In genomic region chr1:214568328-214568727, GRCh38 we compare ENCODE assay signal across 19 cellular contexts. TPM values are rescaled to one million over a fixed set of nuclear protein-coding genes. Genes with fewer than 3 reads are reported as not detected.
DNase-seq lines count a peak whose midpoint lies in the region; ATAC-seq, FAIRE-seq and TF ChIP-seq lines count a peak whose summit lies in the region.
"Had no signal": no experiment of that assay in that cellular context is flagged by ENCODE, and none has a peak within 500 bp of the region (broad histone marks: within the 10 kb centered on the region; RNA-seq: fewer than 3 reads in every experiment).

No MANE protein-coding gene starts in this region.

- H4K20me1 ChIP-seq in IMR-90 (ENCODE audit: insufficient read depth, low read length) (no peaks in the 10 kb centered on the region), keratinocyte (ENCODE audit: control insufficient read depth, extremely low read depth, insufficient read depth, low read length) (no peaks in the 10 kb centered on the region)

- H2AK9ac ChIP-seq in IMR-90 (replicated peaks; ENCODE audit: low read depth, low read length, poor library complexity): peak overlapping the region; percentile 8

- H4K8ac ChIP-seq in IMR-90 (ENCODE audit: low read depth in 2 of 2, low read length in 2 of 2): peak overlapping the region in 1 of 2 experiments; percentile 6; a peak in 2 of 4 replicates
- H4K8ac ChIP-seq in mesendoderm (ENCODE audit: low read depth, low read length): no peak overlapping the region

- H3K27ac ChIP-seq in IMR-90 (ENCODE audit: insufficient read depth, low read length) (no peak overlapping the region), keratinocyte (ENCODE audit: control insufficient read depth, insufficient read depth, low read length) (peak overlapping the region; percentile 15), mesendoderm (ENCODE audit: low read depth, low read length) (no peak overlapping the region)
- H3K27ac ChIP-seq: coronary artery, esophagus muscularis mucosa, neutrophil had no signal

- H3K23ac ChIP-seq in IMR-90 (ENCODE audit: low read depth, low read length): 0 out of 2 replicates have a peak overlapping the region, but pooled peaks have one; percentile 0
- H3K23ac ChIP-seq in mesendoderm (ENCODE audit: low read length): no peak overlapping the region

- H4K91ac ChIP-seq in IMR-90 (ENCODE audit: insufficient read depth, low read depth, low read length): peak overlapping the region; percentile 58; the same call in 1 of the 2 replicates

- in situ Hi-C loops in IMR-90 (cut with MboI; ENCODE audit: low sequenced_read_pairs): no loop called here

- H2BK5ac ChIP-seq in IMR-90 (ENCODE audit: low read depth, low read length, poor library complexity, severe bottlenecking) (peak overlapping the region; percentile 56), mesendoderm (ENCODE audit: low read length) (no peak overlapping the region)

- POLR2A ChIA-PET in IMR-90 (lab: Charles Lee; ENCODE audit: unreplicated experiment): no interaction called here

- DNase-seq in AG20443 (ENCODE audit: low spot score): peak; percentile 17
- DNase-seq in IMR-90: peak; percentile 49
- peak; percentile 61 to 86 for DNase-seq in cardiac fibroblast (ENCODE audit: low read depth in 2 of 2)
- no peak for DNase-seq in keratinocyte (ENCODE audit: low read depth, low spot score)
- DNase-seq in mesendoderm: no peak
- no peak for DNase-seq in lower leg skin (ENCODE audit: low spot score in 2 of 2)
- DNase-seq: activated CD4-positive, alpha-beta memory T cell treated with anti-CD3 and anti-CD28 coated beads, Interleukin-2, amount 10 ng/mL, durations not matched to agents 7 days and 5 days; AML-193; amniotic stem cell; DMS79; GOT3 had no signal

- TF ChIP-seq POLR2A in IMR-90 (IDR thresholded peaks at IDR 0.05; ENCODE audit: low read depth, low read length): no peak
- TF ChIP-seq POLR2A in lower leg skin (IDR thresholded peaks at IDR 0.05): no peak

- H3K56ac ChIP-seq in IMR-90 (ENCODE audit: extremely low read depth, insufficient read depth, low read length): no peak overlapping the region
- H3K56ac ChIP-seq in mesendoderm (ENCODE audit: low read length): no peak overlapping the region

- H3K4me2 ChIP-seq in IMR-90 (ENCODE audit: low read depth, low read length) (peak overlapping the region; percentile 9; the same call in 1 of the 2 replicates), keratinocyte (ENCODE audit: control insufficient read depth, extremely low read depth, insufficient read depth, low read depth, low read length) (no peak overlapping the region), mesendoderm (ENCODE audit: low read length) (no peak overlapping the region)

- H3K79me1 ChIP-seq in IMR-90 (ENCODE audit: low read depth in 1 of 2, low read length in 2 of 2): peaks cover 0 to 7% of the 10 kb centered on the region in 2 experiments; a peak in 2 of 4 replicates
- no peaks in the 10 kb centered on the region for H3K79me1 ChIP-seq in mesendoderm (ENCODE audit: low read length)

- peak overlapping the region; percentile 79; the same call in 1 of the 3 replicates for H2BK15ac ChIP-seq in IMR-90 (ENCODE audit: low read depth, low read length)
- H2BK15ac ChIP-seq in mesendoderm (replicated peaks; ENCODE audit: low read depth): no peak overlapping the region

- TF ChIP-seq CTCF in IMR-90 (conservative IDR thresholded peaks at IDR 0.05; ENCODE audit: low read depth, low read length) (no peak), cardiac fibroblast (IDR thresholded peaks at IDR 0.05; ENCODE audit: low read depth, low read length) (no peak), keratinocyte (optimal IDR thresholded peaks at IDR 0.05 in 1 of 3, IDR thresholded peaks at IDR 0.05 in 1 of 3, conservative IDR thresholded peaks at IDR 0.05 in 1 of 3; ENCODE audit: extremely low read depth in 1 of 3, insufficient read depth in 2 of 3, low read length in 3 of 3) (no peak), lower leg skin (IDR thresholded peaks at IDR 0.05) (no peak)

- no peak for ATAC-seq in IMR-90 (ENCODE audit: low read depth)
- ATAC-seq in GM21447 (IDR thresholded peaks at IDR 0.05; ENCODE audit: unreplicated experiment): no peak
- ATAC-seq in GM21390 (IDR thresholded peaks at IDR 0.05; ENCODE audit: unreplicated experiment): no peak
- ATAC-seq: stimulated activated memory B cell treated with anti-CD40 and anti-IgM and Interleukin-4, amounts not matched to agents 10 μg/mL and 1 μg/mL and 100 μg/mL, for 72 hours had no signal

- H2BK20ac ChIP-seq in IMR-90 (ENCODE audit: low read depth, low read length): peak overlapping the region; percentile 50; the same call in 1 of the 2 replicates

- 63% methylated on average over 2 of the region's 4 CpGs; no CpG with 5 or more reads in 1 of the 2 experiments for WGBS in IMR-90 (ENCODE audit: extremely low coverage in 2 of 2, insufficient read length in 1 of 2), 2 experiments
- no CpG with 5 or more reads among the region's 4 CpGs for WGBS in mesendoderm (ENCODE audit: extremely low coverage, insufficient coverage, low lambda C conversion rate)
- 63 to 70% methylated on average over 4 of the region's 4 CpGs for WGBS in lower leg skin, 2 donors

- H3K9me3 ChIP-seq in IMR-90 (ENCODE audit: control insufficient read depth, insufficient read depth, low read length) (no peaks in the 10 kb centered on the region), keratinocyte (ENCODE audit: control insufficient read depth, low read depth, low read length) (no peaks in the 10 kb centered on the region)
- H3K9me3 ChIP-seq: esophagus muscularis mucosa, neutrophil had no signal

- no peak for FAIRE-seq in keratinocyte (lab: Jason Lieb, UNC)
- FAIRE-seq: TTC549, urothelium cell line had no signal

- H3K14ac ChIP-seq in IMR-90 (replicated peaks; ENCODE audit: low read depth, low read length): peak overlapping the region; percentile 69; the same call in 1 of the 2 replicates

- no peak for TF ChIP-seq RAD21 in IMR-90 (IDR thresholded peaks at IDR 0.05; ENCODE audit: low read length)

- BruUV-seq in IMR-90 (replicated peaks; lab: Mats Ljungman, UMichigan): no TSS peak

- no peak overlapping the region for H3K4me3 ChIP-seq in IMR-90 (ENCODE audit: insufficient read depth, low read depth, low read length)
- no peak overlapping the region for H3K4me3 ChIP-seq in cardiac fibroblast (replicated peaks in 1 of 2; ENCODE audit: low read depth in 2 of 2, low read length in 2 of 2)
- H3K4me3 ChIP-seq in keratinocyte (ENCODE audit: control insufficient read depth in 2 of 3, extremely low read depth in 1 of 3, insufficient read depth in 2 of 3, low read depth in 1 of 3, low read length in 3 of 3): no peak overlapping the region
- H3K4me3 ChIP-seq in mesendoderm (ENCODE audit: low read length): no peak overlapping the region
- H3K4me3 ChIP-seq in lower leg skin (ENCODE audit: low read depth, poor library complexity, severe bottlenecking): no peak overlapping the region
- H3K4me3 ChIP-seq: coronary artery, esophagus muscularis mucosa had no signal

- H2AK5ac ChIP-seq in IMR-90 (ENCODE audit: low read depth, low read length) (peak overlapping the region; percentile 95), mesendoderm (ENCODE audit: low read length) (no peak overlapping the region)

- H3K18ac ChIP-seq in IMR-90 (ENCODE audit: low read depth, low read length): peak overlapping the region; percentile 42; the same call in 1 of the 2 replicates
- H3K18ac ChIP-seq in mesendoderm (ENCODE audit: low read length): no peak overlapping the region

- peaks cover 3% of the 10 kb centered on the region for H3K9me1 ChIP-seq in IMR-90 (ENCODE audit: insufficient read depth, low read length)
- no peaks in the 10 kb centered on the region for H3K9me1 ChIP-seq in keratinocyte (ENCODE audit: control insufficient read depth, extremely low read depth, insufficient read depth, low read length)

- intact Hi-C loops in IMR-90 (cut with micrococcal nuclease): no loop called here
- intact Hi-C loops in lower leg skin (cut with DNase I; ENCODE audit: low total_unique reads): no loop called here

- H3K4ac ChIP-seq in IMR-90 (ENCODE audit: low read depth, low read length): peak overlapping the region; percentile 58; the same call in 1 of the 2 replicates
- H3K4ac ChIP-seq in mesendoderm (ENCODE audit: low read depth, low read length): no peak overlapping the region

- dilution Hi-C loops in IMR-90 (cut with HindIII; ENCODE audit: low sequenced_read_pairs, unreplicated experiment) (no loop called here), keratinocyte (cut with MboI; ENCODE audit: extremely low pct_ligation_motif_present, low sequenced_read_pairs) (no loop called here)

- H3K27me3 ChIP-seq in IMR-90 (ENCODE audit: control insufficient read depth, insufficient read depth, low read length) (no peaks in the 10 kb centered on the region), keratinocyte (ENCODE audit: control insufficient read depth, extremely low read depth, insufficient read depth, low read length) (no peaks in the 10 kb centered on the region), mesendoderm (ENCODE audit: insufficient read depth, low read length, poor library complexity) (no peaks in the 10 kb centered on the region)
- H3K27me3 ChIP-seq: esophagus muscularis mucosa, neutrophil had no signal

- H3K79me2 ChIP-seq in keratinocyte (ENCODE audit: control insufficient read depth, insufficient read depth, low read length): no peaks in the 10 kb centered on the region
- no peaks in the 10 kb centered on the region for H3K79me2 ChIP-seq in mesendoderm (ENCODE audit: control insufficient read depth, insufficient read depth, low read length)

- peak overlapping the region; percentile 26 for H2AFZ ChIP-seq in IMR-90 (replicated peaks; ENCODE audit: low read length, poor library complexity)
- no peak overlapping the region for H2AFZ ChIP-seq in keratinocyte (ENCODE audit: control insufficient read depth, low read length)

- H2BK120ac ChIP-seq in IMR-90 (ENCODE audit: low read depth, low read length) (peak overlapping the region; percentile 28; the same call in 1 of the 2 replicates), mesendoderm (ENCODE audit: low read depth, low read length) (no peak overlapping the region)

- CTCF ChIA-PET in IMR-90 (lab: Yijun Ruan, JAX): interaction anchor here (0.9 to 1.6 kb wide), 2 partner anchors 11 to 17 kb away, joined by 3 read pairs; no protein-coding TSS in a partner anchor

- H4K5ac ChIP-seq in IMR-90 (ENCODE audit: low read depth, low read length) (peak overlapping the region; percentile 49; the same call in 1 of the 2 replicates), mesendoderm (ENCODE audit: low read length) (no peak overlapping the region)

- peaks cover 14% of the 10 kb centered on the region for H3K4me1 ChIP-seq in IMR-90 (ENCODE audit: control insufficient read depth, insufficient read depth, low read length)
- peaks cover 70% of the 10 kb centered on the region for H3K4me1 ChIP-seq in keratinocyte (ENCODE audit: control insufficient read depth, extremely low read depth, insufficient read depth, low read length)
- peaks cover 3% of the 10 kb centered on the region for H3K4me1 ChIP-seq in mesendoderm (ENCODE audit: control insufficient read depth, low read depth, low read length)
- H3K4me1 ChIP-seq: esophagus muscularis mucosa had no signal

- H3K36me3 ChIP-seq in IMR-90 (ENCODE audit: control insufficient read depth, insufficient read depth, low read length) (no peaks in the 10 kb centered on the region), keratinocyte (ENCODE audit: control insufficient read depth in 2 of 2, extremely low read depth in 1 of 2, insufficient read depth in 2 of 2, low read length in 2 of 2) (no peaks in the 10 kb centered on the region), mesendoderm (ENCODE audit: control insufficient read depth, insufficient read depth, low read length) (no peaks in the 10 kb centered on the region)
- H3K36me3 ChIP-seq: esophagus muscularis mucosa, neutrophil had no signal

- H3K9ac ChIP-seq in IMR-90 (ENCODE audit: low read depth, low read length) (no peak overlapping the region), keratinocyte (ENCODE audit: control insufficient read depth, extremely low read depth, insufficient read depth, low read length) (no peak overlapping the region), mesendoderm (ENCODE audit: low read length) (no peak overlapping the region)

RNA-seq across cellular contexts. Expression of gene PTPN14, which starts 16.9 kb away (rescaled TPM):
- total RNA-seq in IMR-90 (2012; rRNA removed) (31.7 and 42.8 TPM in 2 replicates), lower leg skin (100 to 1,000 TPM in 1 of 4 donors, 10 to 100 TPM in 3; 59.4 to 118 (median 66.1) TPM)
- polyA plus RNA-seq in IMR-90 (2012; rRNA removed) (21.5 and 21.8 TPM in 2 replicates), keratinocyte (28.0 to 59.9 TPM (median 29.9 TPM) in 3 replicates)
- 7.4 and 16.9 TPM in 2 replicates for polyA plus RNA-seq in IMR-90 (2012; cell fraction: cytosol; rRNA removed)
- 21.6 and 26.1 TPM in 2 replicates for polyA plus RNA-seq in IMR-90 (2012; cell fraction: nucleus; rRNA removed; ENCODE audit: low replicate concordance)
- polyA plus RNA-seq in keratinocyte (2011; ENCODE audit: low read depth): 16.1 TPM
- 22.9 and 31.8 TPM in 2 replicates for polyA plus RNA-seq in keratinocyte (2011; cell fraction: cytosol; rRNA removed)
- polyA plus RNA-seq in keratinocyte (2011; cell fraction: nucleus; rRNA removed): 67.8 and 76.2 TPM in 2 replicates
- polyA plus RNA-seq in keratinocyte (2012; ENCODE audit: low replicate concordance): 23.6 and 44.7 TPM in 2 replicates
- 115 to 156 TPM (median 131 TPM) in 3 replicates for polyA minus RNA-seq in keratinocyte
- 92.3 TPM for polyA minus RNA-seq in keratinocyte (2011; cell fraction: cytosol; rRNA and poly(A)+ RNA removed)
- polyA minus RNA-seq in keratinocyte (2011; cell fraction: nucleus; rRNA and poly(A)+ RNA removed): 167 and 251 TPM in 2 replicates
- 39.3 TPM for polyA plus RNA-seq in mesendoderm (2013, experiment 1 of 2)
- polyA plus RNA-seq in mesendoderm (2013, experiment 2 of 2): 38.7 TPM

RNA-seq across cellular contexts. Expression of gene CENPF, which starts 34.7 kb away (rescaled TPM):
- 51.8 and 80.0 TPM in 2 replicates for total RNA-seq in IMR-90 (2012; rRNA removed)
- polyA plus RNA-seq in IMR-90 (2012; rRNA removed): 17.4 and 20.9 TPM in 2 replicates
- polyA plus RNA-seq in IMR-90 (2012; cell fraction: cytosol; rRNA removed): 1.3 and 2.8 TPM in 2 replicates
- 1.9 and 10.4 TPM in 2 replicates for polyA plus RNA-seq in IMR-90 (2012; cell fraction: nucleus; rRNA removed; ENCODE audit: low replicate concordance)
- 1.4 to 14.4 TPM (median 13.7 TPM) in 3 replicates for polyA plus RNA-seq in keratinocyte
- polyA plus RNA-seq in keratinocyte (2011; ENCODE audit: low read depth): 1.6 TPM
- polyA plus RNA-seq in keratinocyte (2011; cell fraction: cytosol; rRNA removed): 2.3 and 3.1 TPM in 2 replicates
- 6.1 and 8.8 TPM in 2 replicates for polyA plus RNA-seq in keratinocyte (2011; cell fraction: nucleus; rRNA removed)
- polyA plus RNA-seq in keratinocyte (2012; ENCODE audit: low replicate concordance): 0.62 and 18.4 TPM in 2 replicates
- polyA minus RNA-seq in keratinocyte: 0.99 to 10.7 TPM (median 1.1 TPM) in 3 replicates
- 1.7 TPM for polyA minus RNA-seq in keratinocyte (2011; cell fraction: cytosol; rRNA and poly(A)+ RNA removed)
- 2.4 and 5.7 TPM in 2 replicates for polyA minus RNA-seq in keratinocyte (2011; cell fraction: nucleus; rRNA and poly(A)+ RNA removed)
- polyA plus RNA-seq in mesendoderm (2013, experiment 1 of 2): 51.8 TPM
- polyA plus RNA-seq in mesendoderm (2013, experiment 2 of 2): 53.5 TPM
- 1 to 10 TPM; 2.5 to 7.0 (median 3.0) TPM for total RNA-seq in lower leg skin

Comparison
In these comparisons a context has a peak if more than half of its experiments do, and no peak if none do; other contexts are left out.
1. DNase-seq: peak in AG20443 (single experiment), IMR-90 (single experiment) and cardiac fibroblast (2 of 2); none in keratinocyte (single experiment), mesendoderm (single experiment) and lower leg skin (0 of 2).